ENCODE assay signal across 1 cellular context in the genomic region with DNA sequence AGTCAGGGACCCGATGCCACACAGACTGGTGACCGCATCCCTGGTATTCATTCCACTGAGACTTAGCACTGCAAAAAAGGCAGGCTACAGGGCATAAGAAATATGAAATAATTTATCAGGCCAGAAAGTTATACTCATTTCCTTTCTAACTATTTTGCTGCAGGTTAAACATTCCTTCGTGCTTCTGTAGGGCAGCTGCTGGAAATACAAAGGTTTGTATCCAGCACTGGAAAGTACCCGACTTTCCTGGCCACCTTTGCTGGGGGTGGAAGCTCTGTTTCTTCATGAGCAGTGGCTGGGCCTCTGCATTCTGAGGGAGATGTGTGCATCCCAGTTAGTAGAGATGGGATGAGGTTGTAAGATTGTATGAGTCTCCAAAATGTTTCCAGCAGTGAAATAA.
TF ChIP-seq lines count a peak whose summit lies in the region.

No MANE protein-coding gene starts in this region.

TF ChIP-seq in WTC11, 78 proteins besides CTCF, POLR2A, EP300 and RAD21:
- TF ChIP-seq ZNF396 (CRISPR knock-in tag; IDR thresholded peaks at IDR 0.05; ENCODE audit: borderline replicate concordance) (no peak), ZNF263 (CRISPR knock-in tag; IDR thresholded peaks at IDR 0.05; ENCODE audit: low read depth) (no peak), RORB (CRISPR knock-in tag; IDR thresholded peaks at IDR 0.05) (no peak), FOXJ3 (CRISPR knock-in tag; IDR thresholded peaks at IDR 0.05; ENCODE audit: borderline replicate concordance) (no peak), TEAD4 (CRISPR knock-in tag; IDR thresholded peaks at IDR 0.05) (no peak), GRHL2 (CRISPR knock-in tag; IDR thresholded peaks at IDR 0.05; ENCODE audit: insufficient replicate concordance, severe bottlenecking) (no peak), MXD4 (CRISPR knock-in tag; IDR thresholded peaks at IDR 0.05; ENCODE audit: borderline replicate concordance) (no peak), GTF2I (CRISPR knock-in tag; conservative IDR thresholded peaks at IDR 0.05) (no peak), JAZF1 (CRISPR knock-in tag; IDR thresholded peaks at IDR 0.05) (no peak), GABPB1 (CRISPR knock-in tag; IDR thresholded peaks at IDR 0.05) (no peak), NFYB (CRISPR knock-in tag; conservative IDR thresholded peaks at IDR 0.05; ENCODE audit: low read depth) (no peak), ZNF423 (CRISPR knock-in tag; IDR thresholded peaks at IDR 0.05) (no peak)
- TF ChIP-seq, protein P1, sequence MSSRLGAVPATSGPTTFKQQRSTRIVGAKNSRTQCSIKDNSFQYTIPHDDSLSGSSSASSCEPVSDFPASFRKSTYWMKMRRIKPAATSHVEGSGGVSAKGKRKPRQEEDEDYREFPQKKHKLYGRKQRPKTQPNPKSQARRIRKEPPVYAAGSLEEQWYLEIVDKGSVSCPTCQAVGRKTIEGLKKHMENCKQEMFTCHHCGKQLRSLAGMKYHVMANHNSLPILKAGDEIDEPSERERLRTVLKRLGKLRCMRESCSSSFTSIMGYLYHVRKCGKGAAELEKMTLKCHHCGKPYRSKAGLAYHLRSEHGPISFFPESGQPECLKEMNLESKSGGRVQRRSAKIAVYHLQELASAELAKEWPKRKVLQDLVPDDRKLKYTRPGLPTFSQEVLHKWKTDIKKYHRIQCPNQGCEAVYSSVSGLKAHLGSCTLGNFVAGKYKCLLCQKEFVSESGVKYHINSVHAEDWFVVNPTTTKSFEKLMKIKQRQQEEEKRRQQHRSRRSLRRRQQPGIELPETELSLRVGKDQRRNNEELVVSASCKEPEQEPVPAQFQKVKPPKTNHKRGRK (CRISPR knock-in tag; IDR thresholded peaks at IDR 0.05; ENCODE audit: borderline replicate concordance): no peak
- TF ChIP-seq, protein P2, sequence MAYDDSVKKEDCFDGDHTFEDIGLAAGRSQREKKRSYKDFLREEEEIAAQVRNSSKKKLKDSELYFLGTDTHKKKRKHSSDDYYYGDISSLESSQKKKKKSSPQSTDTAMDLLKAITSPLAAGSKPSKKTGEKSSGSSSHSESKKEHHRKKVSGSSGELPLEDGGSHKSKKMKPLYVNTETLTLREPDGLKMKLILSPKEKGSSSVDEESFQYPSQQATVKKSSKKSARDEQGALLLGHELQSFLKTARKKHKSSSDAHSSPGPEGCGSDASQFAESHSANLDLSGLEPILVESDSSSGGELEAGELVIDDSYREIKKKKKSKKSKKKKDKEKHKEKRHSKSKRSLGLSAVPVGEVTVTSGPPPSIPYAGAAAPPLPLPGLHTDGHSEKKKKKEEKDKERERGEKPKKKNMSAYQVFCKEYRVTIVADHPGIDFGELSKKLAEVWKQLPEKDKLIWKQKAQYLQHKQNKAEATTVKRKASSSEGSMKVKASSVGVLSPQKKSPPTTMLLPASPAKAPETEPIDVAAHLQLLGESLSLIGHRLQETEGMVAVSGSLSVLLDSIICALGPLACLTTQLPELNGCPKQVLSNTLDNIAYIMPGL (CRISPR knock-in tag; IDR thresholded peaks at IDR 0.05): no peak
- TF ChIP-seq, protein P3, sequence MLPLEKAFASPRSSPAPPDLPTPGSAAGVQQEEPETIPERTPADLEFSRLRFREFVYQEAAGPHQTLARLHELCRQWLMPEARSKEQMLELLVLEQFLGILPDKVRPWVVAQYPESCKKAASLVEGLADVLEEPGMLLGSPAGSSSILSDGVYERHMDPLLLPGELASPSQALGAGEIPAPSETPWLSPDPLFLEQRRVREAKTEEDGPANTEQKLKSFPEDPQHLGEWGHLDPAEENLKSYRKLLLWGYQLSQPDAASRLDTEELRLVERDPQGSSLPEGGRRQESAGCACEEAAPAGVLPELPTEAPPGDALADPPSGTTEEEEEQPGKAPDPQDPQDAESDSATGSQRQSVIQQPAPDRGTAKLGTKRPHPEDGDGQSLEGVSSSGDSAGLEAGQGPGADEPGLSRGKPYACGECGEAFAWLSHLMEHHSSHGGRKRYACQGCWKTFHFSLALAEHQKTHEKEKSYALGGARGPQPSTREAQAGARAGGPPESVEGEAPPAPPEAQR (CRISPR knock-in tag; IDR thresholded peaks at IDR 0.05): no peak
- TF ChIP-seq, protein P4, sequence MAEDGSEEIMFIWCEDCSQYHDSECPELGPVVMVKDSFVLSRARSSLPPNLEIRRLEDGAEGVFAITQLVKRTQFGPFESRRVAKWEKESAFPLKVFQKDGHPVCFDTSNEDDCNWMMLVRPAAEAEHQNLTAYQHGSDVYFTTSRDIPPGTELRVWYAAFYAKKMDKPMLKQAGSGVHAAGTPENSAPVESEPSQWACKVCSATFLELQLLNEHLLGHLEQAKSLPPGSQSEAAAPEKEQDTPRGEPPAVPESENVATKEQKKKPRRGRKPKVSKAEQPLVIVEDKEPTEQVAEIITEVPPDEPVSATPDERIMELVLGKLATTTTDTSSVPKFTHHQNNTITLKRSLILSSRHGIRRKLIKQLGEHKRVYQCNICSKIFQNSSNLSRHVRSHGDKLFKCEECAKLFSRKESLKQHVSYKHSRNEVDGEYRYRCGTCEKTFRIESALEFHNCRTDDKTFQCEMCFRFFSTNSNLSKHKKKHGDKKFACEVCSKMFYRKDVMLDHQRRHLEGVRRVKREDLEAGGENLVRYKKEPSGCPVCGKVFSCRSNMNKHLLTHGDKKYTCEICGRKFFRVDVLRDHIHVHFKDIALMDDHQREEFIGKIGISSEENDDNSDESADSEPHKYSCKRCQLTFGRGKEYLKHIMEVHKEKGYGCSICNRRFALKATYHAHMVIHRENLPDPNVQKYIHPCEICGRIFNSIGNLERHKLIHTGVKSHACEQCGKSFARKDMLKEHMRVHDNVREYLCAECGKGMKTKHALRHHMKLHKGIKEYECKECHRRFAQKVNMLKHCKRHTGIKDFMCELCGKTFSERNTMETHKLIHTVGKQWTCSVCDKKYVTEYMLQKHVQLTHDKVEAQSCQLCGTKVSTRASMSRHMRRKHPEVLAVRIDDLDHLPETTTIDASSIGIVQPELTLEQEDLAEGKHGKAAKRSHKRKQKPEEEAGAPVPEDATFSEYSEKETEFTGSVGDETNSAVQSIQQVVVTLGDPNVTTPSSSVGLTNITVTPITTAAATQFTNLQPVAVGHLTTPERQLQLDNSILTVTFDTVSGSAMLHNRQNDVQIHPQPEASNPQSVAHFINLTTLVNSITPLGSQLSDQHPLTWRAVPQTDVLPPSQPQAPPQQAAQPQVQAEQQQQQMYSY (CRISPR knock-in tag; IDR thresholded peaks at IDR 0.05): no peak
- TF ChIP-seq, protein P5, sequence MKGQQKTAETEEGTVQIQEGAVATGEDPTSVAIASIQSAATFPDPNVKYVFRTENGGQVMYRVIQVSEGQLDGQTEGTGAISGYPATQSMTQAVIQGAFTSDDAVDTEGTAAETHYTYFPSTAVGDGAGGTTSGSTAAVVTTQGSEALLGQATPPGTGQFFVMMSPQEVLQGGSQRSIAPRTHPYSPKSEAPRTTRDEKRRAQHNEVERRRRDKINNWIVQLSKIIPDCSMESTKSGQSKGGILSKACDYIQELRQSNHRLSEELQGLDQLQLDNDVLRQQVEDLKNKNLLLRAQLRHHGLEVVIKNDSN (CRISPR knock-in tag; IDR thresholded peaks at IDR 0.05): no peak
- TF ChIP-seq, protein P6, sequence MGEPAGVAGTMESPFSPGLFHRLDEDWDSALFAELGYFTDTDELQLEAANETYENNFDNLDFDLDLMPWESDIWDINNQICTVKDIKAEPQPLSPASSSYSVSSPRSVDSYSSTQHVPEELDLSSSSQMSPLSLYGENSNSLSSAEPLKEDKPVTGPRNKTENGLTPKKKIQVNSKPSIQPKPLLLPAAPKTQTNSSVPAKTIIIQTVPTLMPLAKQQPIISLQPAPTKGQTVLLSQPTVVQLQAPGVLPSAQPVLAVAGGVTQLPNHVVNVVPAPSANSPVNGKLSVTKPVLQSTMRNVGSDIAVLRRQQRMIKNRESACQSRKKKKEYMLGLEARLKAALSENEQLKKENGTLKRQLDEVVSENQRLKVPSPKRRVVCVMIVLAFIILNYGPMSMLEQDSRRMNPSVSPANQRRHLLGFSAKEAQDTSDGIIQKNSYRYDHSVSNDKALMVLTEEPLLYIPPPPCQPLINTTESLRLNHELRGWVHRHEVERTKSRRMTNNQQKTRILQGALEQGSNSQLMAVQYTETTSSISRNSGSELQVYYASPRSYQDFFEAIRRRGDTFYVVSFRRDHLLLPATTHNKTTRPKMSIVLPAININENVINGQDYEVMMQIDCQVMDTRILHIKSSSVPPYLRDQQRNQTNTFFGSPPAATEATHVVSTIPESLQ (CRISPR knock-in tag; IDR thresholded peaks at IDR 0.05): no peak
- TF ChIP-seq, protein P7, sequence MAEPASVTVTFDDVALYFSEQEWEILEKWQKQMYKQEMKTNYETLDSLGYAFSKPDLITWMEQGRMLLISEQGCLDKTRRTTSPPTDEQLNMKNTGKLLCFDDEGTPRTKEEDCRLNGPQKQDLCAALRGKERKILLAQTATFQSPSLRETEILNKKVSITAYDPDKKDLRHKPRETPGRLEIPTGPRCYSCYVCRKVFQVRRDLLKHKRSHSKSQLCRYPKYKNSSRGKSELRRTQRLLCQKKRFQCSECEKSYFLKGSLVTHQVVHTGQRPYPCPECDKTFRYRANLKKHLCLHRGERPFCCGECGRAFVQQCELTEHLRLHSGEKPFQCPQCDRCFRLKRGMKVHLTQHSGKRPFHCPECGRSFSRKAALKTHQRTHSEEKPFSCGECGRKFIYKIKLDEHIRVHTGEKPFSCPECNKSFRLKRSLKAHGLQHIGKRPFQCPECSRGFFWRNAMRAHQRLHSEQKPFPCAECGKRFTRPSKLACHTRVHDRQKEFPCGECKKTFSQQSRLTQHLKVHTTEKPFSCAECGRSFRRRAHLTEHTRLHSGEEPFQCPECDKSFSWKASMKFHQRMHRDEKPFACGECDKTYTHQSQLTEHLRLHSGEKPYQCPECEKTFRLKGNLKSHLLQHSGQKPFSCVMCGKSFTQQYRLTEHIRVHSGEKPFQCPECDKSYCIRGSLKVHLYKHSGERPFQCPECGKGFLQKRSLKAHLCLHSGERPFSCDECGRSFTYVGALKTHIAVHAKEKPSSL (CRISPR knock-in tag; conservative IDR thresholded peaks at IDR 0.05): no peak
